ENCODE assay signal across 9 cellular contexts in the genomic region with DNA sequence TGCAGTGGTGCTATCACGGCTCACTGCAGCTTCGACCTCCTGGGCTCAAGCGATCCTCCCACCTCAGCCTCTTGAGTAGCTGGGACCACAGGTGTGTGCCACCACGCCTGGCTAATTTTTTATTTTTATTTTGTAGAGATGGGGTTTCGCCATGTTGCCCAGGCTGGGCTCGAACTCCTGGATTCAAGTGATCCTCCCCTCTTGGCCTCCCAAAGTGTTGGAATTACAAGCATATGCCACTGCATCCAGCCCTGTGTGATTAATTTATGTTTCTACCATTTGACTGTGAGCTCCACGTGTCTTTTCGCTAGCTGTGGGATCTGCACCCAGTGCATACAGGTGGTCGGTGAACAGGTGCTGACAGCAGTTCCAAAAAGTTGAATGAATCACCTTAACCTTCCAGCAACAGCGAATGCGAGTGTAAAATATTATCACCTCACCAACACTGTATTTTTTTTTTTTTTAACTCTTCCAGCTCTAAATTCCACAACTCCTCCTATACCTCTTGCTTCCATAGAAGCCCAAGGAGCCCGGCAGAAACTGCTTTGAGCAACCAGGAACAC. TPM values are rescaled to one million over a fixed set of nuclear protein-coding genes. Genes with fewer than 3 reads are reported as not detected.
DNase-seq lines count a peak whose midpoint lies in the region; ATAC-seq and TF ChIP-seq lines count a peak whose summit lies in the region.
"Had no signal": no experiment of that assay in that cellular context is flagged by ENCODE, and none has a peak within 500 bp of the region (broad histone marks: within the 10 kb centered on the region; RNA-seq: fewer than 3 reads in every experiment).

No MANE protein-coding gene starts in this region.

- peaks cover 17% of the 10 kb centered on the region for H3K4me1 Mint-ChIP-seq in activated CD8-positive, alpha-beta T cell treated with anti-CD3 and anti-CD28 coated beads, Interleukin-2, amount 10 ng/mL, durations not matched to agents 7 days and 5 days (ENCODE audit: low read depth)
- peaks cover 9% of the 10 kb centered on the region for H3K4me1 Mint-ChIP-seq in nephron

- POLR2A ChIA-PET in activated CD8-positive, alpha-beta T cell treated with anti-CD3 and anti-CD28 coated beads, Interleukin-2, amount 10 ng/mL, durations not matched to agents 7 days and 5 days (lab: Charles Lee) = no interaction called here

- H3K27ac ChIP-seq in left lung = no peak overlapping the region

- H3K27ac Mint-ChIP-seq in activated CD8-positive, alpha-beta T cell treated with anti-CD3 and anti-CD28 coated beads, Interleukin-2, amount 10 ng/mL, durations not matched to agents 7 days and 5 days = peak overlapping the region; percentile 85
- peak overlapping the region; percentile 3 to 80 (median 8) for H3K27ac Mint-ChIP-seq in nephron

- H3K9me3 ChIP-seq in left lung = no peaks in the 10 kb centered on the region
- H3K9me3 ChIP-seq: neutrophil had no signal

- H3K27me3 ChIP-seq in left lung = no peaks in the 10 kb centered on the region

- no peaks in the 10 kb centered on the region for H3K36me3 Mint-ChIP-seq in activated CD8-positive, alpha-beta T cell treated with anti-CD3 and anti-CD28 coated beads, Interleukin-2, amount 10 ng/mL, durations not matched to agents 7 days and 5 days (ENCODE audit: low read depth)
- H3K36me3 Mint-ChIP-seq in nephron (ENCODE audit: low read depth) = no peaks in the 10 kb centered on the region

- peak overlapping the region; percentile 82 for H3K4me3 Mint-ChIP-seq in activated CD8-positive, alpha-beta T cell treated with anti-CD3 and anti-CD28 coated beads, Interleukin-2, amount 10 ng/mL, durations not matched to agents 7 days and 5 days
- H3K4me3 Mint-ChIP-seq in nephron = peak overlapping the region; percentile 80 to 89 (median 85)

- in situ Hi-C loops in G401 (cut with HindIII; ENCODE audit: low sequenced_read_pairs) = no loop called here

- H3K27me3 Mint-ChIP-seq in activated CD8-positive, alpha-beta T cell treated with anti-CD3 and anti-CD28 coated beads, Interleukin-2, amount 10 ng/mL, durations not matched to agents 7 days and 5 days (ENCODE audit: low read depth) = no peaks in the 10 kb centered on the region
- no peaks in the 10 kb centered on the region for H3K27me3 Mint-ChIP-seq in nephron (ENCODE audit: low read depth)

- peaks cover 0 to 12% of the 10 kb centered on the region in 2 donors for H3K4me1 ChIP-seq in left lung

- TF ChIP-seq CTCF in nephron (IDR thresholded peaks at IDR 0.05; ENCODE audit: unreplicated experiment in 3 of 3) (no peak), left lung (IDR thresholded peaks at IDR 0.05) (no peak)

- peak overlapping the region in 1 of 2 donors; percentile 59 for H3K4me3 ChIP-seq in left lung

- H3K36me3 ChIP-seq in left lung = no peaks in the 10 kb centered on the region
- H3K36me3 ChIP-seq: neutrophil had no signal

- ATAC-seq in GM19328 (IDR thresholded peaks at IDR 0.05; ENCODE audit: unreplicated experiment) (peak; percentile 19), HG02885 (IDR thresholded peaks at IDR 0.05; ENCODE audit: poor library complexity, unreplicated experiment) (peak; percentile 25), left lung (no peak), sciatic nerve (no peak)
- peak; percentile 18 for ATAC-seq in activated CD8-positive, alpha-beta T cell treated with anti-CD3 and anti-CD28 coated beads, Interleukin-2, amount 10 ng/mL, durations not matched to agents 7 days and 5 days

- peak; percentile 21 for DNase-seq in activated CD8-positive, alpha-beta T cell treated with anti-CD3 and anti-CD28 coated beads, Interleukin-2, amount 10 ng/mL, durations not matched to agents 7 days and 5 days
- no peak for DNase-seq in dermis blood vessel endothelial cell
- DNase-seq in left lung = no peak
- DNase-seq in sciatic nerve (ENCODE audit: low spot score) = no peak
- no peak for DNase-seq in G401 (ENCODE audit: low spot score)

- intact Hi-C loops in left lung (cut with DNase I) = no loop called here
- intact Hi-C loops in sciatic nerve (cut with DNase I) = no loop called here

- CTCF ChIA-PET in activated CD8-positive, alpha-beta T cell treated with anti-CD3 and anti-CD28 coated beads, Interleukin-2, amount 10 ng/mL, durations not matched to agents 7 days and 5 days (lab: Charles Lee) = interaction anchor here (1.3 kb wide), 1 partner anchor 281 kb away, joined by 3 read pairs; no protein-coding TSS in a partner anchor

- no peaks in the 10 kb centered on the region for H3K9me3 Mint-ChIP-seq in activated CD8-positive, alpha-beta T cell treated with anti-CD3 and anti-CD28 coated beads, Interleukin-2, amount 10 ng/mL, durations not matched to agents 7 days and 5 days (ENCODE audit: insufficient read depth)
- H3K9me3 Mint-ChIP-seq in nephron = no peaks in the 10 kb centered on the region

RNA-seq across cellular contexts. Expression of a gene that starts 0.5 kb away (rescaled TPM):
- 1 to 10 TPM; 2.5 to 3.0 TPM for total RNA-seq in activated CD8-positive, alpha-beta T cell treated with anti-CD3 and anti-CD28 coated beads, Interleukin-2, amount 10 ng/mL, durations not matched to agents 7 days and 5 days
- 8.0 and 8.1 TPM in 2 replicates for total RNA-seq in dermis blood vessel endothelial cell
- total RNA-seq in left lung = 1 to 10 TPM; 6.4 to 9.4 TPM
- 8.2 TPM for total RNA-seq in sciatic nerve
- total RNA-seq in G401 (2014; rRNA removed; shearing (Covaris generic)) = 6.0 and 12.4 TPM in 2 replicates

Comparison
In these comparisons a context has a peak if more than half of its experiments do, and no peak if none do; other contexts are left out.
1. ATAC-seq: peak in GM19328 (single experiment), HG02885 (single experiment) and activated CD8-positive, alpha-beta T cell treated with anti-CD3 and anti-CD28 coated beads, Interleukin-2, amount 10 ng/mL, durations not matched to agents 7 days and 5 days (single experiment); none in left lung (single experiment) and sciatic nerve (single experiment).